In genomic region chr3:23992051-23992628, GRCh38 we compare ENCODE assay signal across 1 cellular context.
A peak's percentile ranks its signal among the peaks of the same experiment; 100 is the strongest.
TF ChIP-seq lines count a peak whose summit lies in the region.

No MANE protein-coding gene starts in this region.

TF ChIP-seq in SK-N-SH, 30 proteins besides CTCF, POLR2A, EP300 and RAD21 (continued from another document):
- TF ChIP-seq REST (IDR thresholded peaks at IDR 0.05; ENCODE audit: low read depth, low read length) (no peak), RCOR1 (IDR thresholded peaks at IDR 0.05; ENCODE audit: low read length) (peak; percentile 76), RXRA (IDR thresholded peaks at IDR 0.05; ENCODE audit: borderline replicate concordance, low read depth) (no peak), NRF1 (IDR thresholded peaks at IDR 0.05; ENCODE audit: low read depth, low read length) (no peak), GATA2 (CRISPR knock-in tag; IDR thresholded peaks at IDR 0.05) (peak; percentile 93), PBX3 (IDR thresholded peaks at IDR 0.05) (peak; percentile 50; the same call in 1 of the 2 replicates), FOXM1 (IDR thresholded peaks at IDR 0.05; ENCODE audit: low read depth) (no peak), USF1 (IDR thresholded peaks at IDR 0.05; ENCODE audit: borderline replicate concordance, low read depth) (no peak), EZH2phosphoT487 (IDR thresholded peaks at IDR 0.05; ENCODE audit: borderline replicate concordance, low read depth) (no peak), CHD2 (IDR thresholded peaks at IDR 0.05; ENCODE audit: low read length, partially characterized antibody) (peak; percentile 59), POLR2AphosphoS5 (IDR thresholded peaks at IDR 0.05; ENCODE audit: low read depth, low read length) (peak; percentile 2; the same call in 1 of the 2 replicates), JUND (IDR thresholded peaks at IDR 0.05) (no peak), FOSL2 (IDR thresholded peaks at IDR 0.05; ENCODE audit: borderline replicate concordance, low read depth) (no peak), MEF2A (IDR thresholded peaks at IDR 0.05; ENCODE audit: borderline replicate concordance, low read depth) (no peak), YY1 (IDR thresholded peaks at IDR 0.05; ENCODE audit: low read depth) (no peak), TCF12 (IDR thresholded peaks at IDR 0.05) (peak; percentile 52), SIN3A (IDR thresholded peaks at IDR 0.05; ENCODE audit: borderline replicate concordance, low read depth, low read length) (no peak), MXI1 (IDR thresholded peaks at IDR 0.05; ENCODE audit: low read depth, low read length) (peak; percentile 44; the same call in 1 of the 2 replicates)
